In genomic region chr16:89952049-89952448, GRCh38 we compare ENCODE assay signal across 1 cellular context.
TF ChIP-seq lines count a peak whose summit lies in the region.

No MANE protein-coding gene starts in this region.

TF ChIP-seq in HepG2, 621 proteins besides CTCF, POLR2A, EP300 and RAD21:
- TF ChIP-seq ELF3 (CRISPR knock-in tag; IDR thresholded peaks at IDR 0.05) (no peak), PPARG (CRISPR knock-in tag; conservative IDR thresholded peaks at IDR 0.05) (no peak), ZNF558 (CRISPR knock-in tag; IDR thresholded peaks at IDR 0.05; ENCODE audit: borderline replicate concordance) (no peak), ZEB1 (IDR thresholded peaks at IDR 0.05; ENCODE audit: insufficient replicate concordance, low read depth) (no peak), ZSCAN12 (CRISPR knock-in tag; IDR thresholded peaks at IDR 0.05) (no peak), TBX3 (IDR thresholded peaks at IDR 0.05; ENCODE audit: borderline replicate concordance) (no peak), TFE3 (CRISPR knock-in tag; IDR thresholded peaks at IDR 0.05) (no peak), TEAD2 (CRISPR knock-in tag; IDR thresholded peaks at IDR 0.05) (no peak), KLF12 (CRISPR knock-in tag; IDR thresholded peaks at IDR 0.05; ENCODE audit: borderline replicate concordance) (no peak), AGO1 (IDR thresholded peaks at IDR 0.05; ENCODE audit: low read depth, low read length, poor library complexity, severe bottlenecking) (no peak), EHMT2 (IDR thresholded peaks at IDR 0.05; ENCODE audit: borderline replicate concordance, low read depth, low read length) (no peak), MAZ (IDR thresholded peaks at IDR 0.05; ENCODE audit: borderline replicate concordance, low read depth, low read length) (no peak), MAZ (CRISPR knock-in tag; IDR thresholded peaks at IDR 0.05; ENCODE audit: low read depth) (no peak)
- TF ChIP-seq, protein P1, sequence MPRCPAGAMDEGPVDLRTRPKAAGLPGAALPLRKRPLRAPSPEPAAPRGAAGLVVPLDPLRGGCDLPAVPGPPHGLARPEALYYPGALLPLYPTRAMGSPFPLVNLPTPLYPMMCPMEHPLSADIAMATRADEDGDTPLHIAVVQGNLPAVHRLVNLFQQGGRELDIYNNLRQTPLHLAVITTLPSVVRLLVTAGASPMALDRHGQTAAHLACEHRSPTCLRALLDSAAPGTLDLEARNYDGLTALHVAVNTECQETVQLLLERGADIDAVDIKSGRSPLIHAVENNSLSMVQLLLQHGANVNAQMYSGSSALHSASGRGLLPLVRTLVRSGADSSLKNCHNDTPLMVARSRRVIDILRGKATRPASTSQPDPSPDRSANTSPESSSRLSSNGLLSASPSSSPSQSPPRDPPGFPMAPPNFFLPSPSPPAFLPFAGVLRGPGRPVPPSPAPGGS (CRISPR knock-in tag; IDR thresholded peaks at IDR 0.05) = no peak
- TF ChIP-seq, protein P2, sequence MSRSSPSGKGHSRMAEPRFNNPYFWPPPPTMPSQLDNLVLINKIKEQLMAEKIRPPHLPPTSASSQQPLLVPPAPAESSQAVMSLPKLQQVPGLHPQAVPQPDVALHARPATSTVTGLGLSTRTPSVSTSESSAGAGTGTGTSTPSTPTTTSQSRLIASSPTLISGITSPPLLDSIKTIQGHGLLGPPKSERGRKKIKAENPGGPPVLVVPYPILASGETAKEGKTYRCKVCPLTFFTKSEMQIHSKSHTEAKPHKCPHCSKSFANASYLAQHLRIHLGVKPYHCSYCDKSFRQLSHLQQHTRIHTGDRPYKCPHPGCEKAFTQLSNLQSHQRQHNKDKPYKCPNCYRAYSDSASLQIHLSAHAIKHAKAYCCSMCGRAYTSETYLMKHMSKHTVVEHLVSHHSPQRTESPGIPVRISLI (CRISPR knock-in tag; IDR thresholded peaks at IDR 0.05; ENCODE audit: borderline replicate concordance) = no peak
- TF ChIP-seq, protein P3, sequence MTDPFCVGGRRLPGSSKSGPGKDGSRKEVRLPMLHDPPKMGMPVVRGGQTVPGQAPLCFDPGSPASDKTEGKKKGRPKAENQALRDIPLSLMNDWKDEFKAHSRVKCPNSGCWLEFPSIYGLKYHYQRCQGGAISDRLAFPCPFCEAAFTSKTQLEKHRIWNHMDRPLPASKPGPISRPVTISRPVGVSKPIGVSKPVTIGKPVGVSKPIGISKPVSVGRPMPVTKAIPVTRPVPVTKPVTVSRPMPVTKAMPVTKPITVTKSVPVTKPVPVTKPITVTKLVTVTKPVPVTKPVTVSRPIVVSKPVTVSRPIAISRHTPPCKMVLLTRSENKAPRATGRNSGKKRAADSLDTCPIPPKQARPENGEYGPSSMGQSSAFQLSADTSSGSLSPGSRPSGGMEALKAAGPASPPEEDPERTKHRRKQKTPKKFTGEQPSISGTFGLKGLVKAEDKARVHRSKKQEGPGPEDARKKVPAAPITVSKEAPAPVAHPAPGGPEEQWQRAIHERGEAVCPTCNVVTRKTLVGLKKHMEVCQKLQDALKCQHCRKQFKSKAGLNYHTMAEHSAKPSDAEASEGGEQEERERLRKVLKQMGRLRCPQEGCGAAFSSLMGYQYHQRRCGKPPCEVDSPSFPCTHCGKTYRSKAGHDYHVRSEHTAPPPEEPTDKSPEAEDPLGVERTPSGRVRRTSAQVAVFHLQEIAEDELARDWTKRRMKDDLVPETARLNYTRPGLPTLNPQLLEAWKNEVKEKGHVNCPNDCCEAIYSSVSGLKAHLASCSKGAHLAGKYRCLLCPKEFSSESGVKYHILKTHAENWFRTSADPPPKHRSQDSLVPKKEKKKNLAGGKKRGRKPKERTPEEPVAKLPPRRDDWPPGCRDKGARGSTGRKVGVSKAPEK (CRISPR knock-in tag; IDR thresholded peaks at IDR 0.05; ENCODE audit: borderline replicate concordance) = no peak
- TF ChIP-seq, protein P4, sequence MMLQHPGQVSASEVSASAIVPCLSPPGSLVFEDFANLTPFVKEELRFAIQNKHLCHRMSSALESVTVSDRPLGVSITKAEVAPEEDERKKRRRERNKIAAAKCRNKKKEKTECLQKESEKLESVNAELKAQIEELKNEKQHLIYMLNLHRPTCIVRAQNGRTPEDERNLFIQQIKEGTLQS (CRISPR knock-in tag; IDR thresholded peaks at IDR 0.05) = no peak
